In genomic region chr10:133324198-133324792, GRCh38 we compare ENCODE assay signal across 8 cellular contexts. TPM values are rescaled to one million over a fixed set of nuclear protein-coding genes. Genes with fewer than 3 reads are reported as not detected.
A peak's percentile ranks its signal among the peaks of the same experiment; 100 is the strongest.
DNase-seq lines count a peak whose midpoint lies in the region; ATAC-seq and TF ChIP-seq lines count a peak whose summit lies in the region.

No MANE protein-coding gene starts in this region.

- intact Hi-C loops in lower leg skin (cut with DNase I; ENCODE audit: low total_unique reads): no loop called here

- no peak overlapping the region for H3K27ac ChIP-seq in Karpas-422 (ENCODE audit: low read length)

- H4K20me1 ChIP-seq in Karpas-422 (ENCODE audit: insufficient read depth, low read depth, low read length): no peaks in the 10 kb centered on the region; the same call in 1 of the 2 replicates

- no peaks in the 10 kb centered on the region for H3K9me2 ChIP-seq in Karpas-422 (replicated peaks; ENCODE audit: insufficient read depth, low read length)

- peaks cover 19% of the 10 kb centered on the region for H3K4me1 ChIP-seq in Karpas-422 (ENCODE audit: low read length)

- H2AFZ ChIP-seq in Karpas-422 (ENCODE audit: low read length): no peak overlapping the region

- H3K4me3 ChIP-seq in Karpas-422 (ENCODE audit: low read length): no peak overlapping the region
- H3K4me3 ChIP-seq in lower leg skin (ENCODE audit: low read depth, poor library complexity, severe bottlenecking): no peak overlapping the region

- H3K4me1 Mint-ChIP-seq in T-cell: peaks cover 10 to 14% (median 11%) of the 10 kb centered on the region in 3 donors
- H3K4me1 Mint-ChIP-seq in brain: peaks cover 24% of the 10 kb centered on the region

- H3K9ac ChIP-seq in Karpas-422 (ENCODE audit: low read length): no peak overlapping the region

- TF ChIP-seq POLR2A in lower leg skin (IDR thresholded peaks at IDR 0.05): no peak

- H3K27me3 Mint-ChIP-seq in T-cell (peaks cover 12 to 39% of the 10 kb centered on the region in 2 donors), brain (peaks cover 30% of the 10 kb centered on the region)

- H3K9me3 Mint-ChIP-seq in T-cell (no peaks in the 10 kb centered on the region), brain (peaks cover 0 to 5% (median 5%) of the 10 kb centered on the region in 5 experiments)

- H3K27ac Mint-ChIP-seq in T-cell (no peak overlapping the region), brain (peak overlapping the region in 1 of 5 experiments; percentile 85)

- no peaks in the 10 kb centered on the region for H3K79me2 ChIP-seq in Karpas-422 (ENCODE audit: low read length)

- CTCF ChIA-PET in T-cell (lab: Charles Lee): interaction anchor here in 1 of 2 donors (0.8 to 1.2 kb wide), 2 partner anchors 8 to 16 kb away, joined by 3 read pairs; no protein-coding TSS in a partner anchor

- TF ChIP-seq CTCF in brain (conservative IDR thresholded peaks at IDR 0.05) (no peak), omental fat pad (IDR thresholded peaks at IDR 0.05) (no peak), lower leg skin (IDR thresholded peaks at IDR 0.05) (no peak)

- POLR2A ChIA-PET in T-cell (lab: Charles Lee): interaction anchor here (0.7 to 0.8 kb wide), 2 partner anchors 9 to 37 kb away, joined by 3 read pairs; no protein-coding TSS in a partner anchor

- DNase-seq in Daoy (ENCODE audit: low read depth) (peak; percentile 51), Karpas-422 (peak; percentile 84), T-cell (peak in 33 of 34 experiments; percentile 37 to 75 (median 63)), left lobe of liver (ENCODE audit: low spot score) (peak; percentile 67), omental fat pad (ENCODE audit: low spot score) (no peak), lower leg skin (ENCODE audit: low spot score in 2 of 2) (no peak)
- DNase-seq in stimulated activated CD8-positive, alpha-beta memory T cell treated with anti-CD3 and anti-CD28 coated beads, Interleukin-2, amount 100 ng/mL, for 48 hours (ENCODE audit: low read depth in 2 of 2): peak; percentile 30 to 62

- H3K36me3 ChIP-seq in Karpas-422 (ENCODE audit: insufficient read depth, low read length): no peaks in the 10 kb centered on the region

- H3K4me2 ChIP-seq in Karpas-422 (ENCODE audit: low read depth, low read length, poor library complexity, severe bottlenecking): peak overlapping the region; percentile 56

- H3K27me3 ChIP-seq in Karpas-422 (ENCODE audit: low read length): no peaks in the 10 kb centered on the region

- ATAC-seq in T-cell (replicated peaks in 1 of 4) (peak; percentile 70 to 87 (median 80)), left lobe of liver (peak; percentile 73), omental fat pad (ENCODE audit: low FRiP score) (no peak)

- H3K4me3 Mint-ChIP-seq in T-cell (peak overlapping the region in 1 of 3 donors; percentile 81), brain (peak overlapping the region in 4 of 5 experiments; percentile 22 to 86 (median 76))

- 9 to 11% methylated on average over 4 to 5 of the region's 13 CpGs for WGBS in lower leg skin, 2 donors

- no peaks in the 10 kb centered on the region for H3K9me3 ChIP-seq in Karpas-422 (ENCODE audit: low read length)

- no peaks in the 10 kb centered on the region for H3K36me3 Mint-ChIP-seq in T-cell
- H3K36me3 Mint-ChIP-seq in brain: no peaks in the 10 kb centered on the region

RNA-seq across cellular contexts. Expression of gene CALY, which starts 12.4 kb away (rescaled TPM):
- not detected in 2 replicates for total RNA-seq in Daoy (2014; rRNA removed; shearing (Covaris generic))
- total RNA-seq in Karpas-422 (2014; rRNA removed; shearing (Covaris generic); ENCODE audit: low replicate concordance): not detected in 2 replicates
- 1 to 10 TPM in 4 of 5 donors, under 1 TPM in 1; 0.68 to 5.1 (median 3.6) TPM for total RNA-seq in T-cell
- polyA plus RNA-seq in brain (ENCODE audit: insufficient read depth, low read depth, low replicate concordance): 52.8 TPM
- total RNA-seq in left lobe of liver: 0.45 TPM
- total RNA-seq in omental fat pad: not detected
- total RNA-seq in lower leg skin: not detected

RNA-seq across cellular contexts. Expression of gene ZNF511, which starts 15.6 kb away (rescaled TPM):
- total RNA-seq in Daoy (2014; rRNA removed; shearing (Covaris generic)): 29.8 and 40.9 TPM in 2 replicates
- total RNA-seq in Karpas-422 (2014; rRNA removed; shearing (Covaris generic); ENCODE audit: low replicate concordance): 14.0 and 38.6 TPM in 2 replicates
- 10 to 100 TPM; 35.2 to 44.7 (median 36.8) TPM for total RNA-seq in T-cell
- polyA plus RNA-seq in brain (ENCODE audit: insufficient read depth, low read depth, low replicate concordance): 39.1 TPM
- total RNA-seq in left lobe of liver: 30.2 TPM
- 10 to 100 TPM; 19.3 to 40.2 (median 23.3) TPM for total RNA-seq in omental fat pad
- 10 to 100 TPM; 15.8 to 30.3 (median 22.0) TPM for total RNA-seq in lower leg skin

RNA-seq across cellular contexts. Expression of gene TUBGCP2, which starts 15.6 kb away (rescaled TPM):
- 19.8 and 21.6 TPM in 2 replicates for total RNA-seq in Daoy (2014; rRNA removed; shearing (Covaris generic))
- total RNA-seq in Karpas-422 (2014; rRNA removed; shearing (Covaris generic); ENCODE audit: low replicate concordance): 21.4 and 29.5 TPM in 2 replicates
- 10 to 100 TPM; 64.5 to 80.8 (median 72.7) TPM for total RNA-seq in T-cell
- polyA plus RNA-seq in brain (ENCODE audit: insufficient read depth, low read depth, low replicate concordance): 58.0 TPM
- 25.7 TPM for total RNA-seq in left lobe of liver
- 10 to 100 TPM; 29.0 to 44.5 (median 36.3) TPM for total RNA-seq in omental fat pad
- 10 to 100 TPM; 41.1 to 75.7 (median 43.5) TPM for total RNA-seq in lower leg skin

RNA-seq across cellular contexts. Expression of gene PRAP1, which starts 22.9 kb away (rescaled TPM):
- total RNA-seq in Daoy (2014; rRNA removed; shearing (Covaris generic)): not detected in 2 replicates
- total RNA-seq in Karpas-422 (2014; rRNA removed; shearing (Covaris generic); ENCODE audit: low replicate concordance): not detected in 2 replicates
- total RNA-seq in T-cell (not detected), left lobe of liver (275 TPM), omental fat pad (1 to 10 TPM in 1 of 4 donors, not detected in 3; 3.3 TPM), lower leg skin (not detected)
- not detected for polyA plus RNA-seq in brain (ENCODE audit: insufficient read depth, low read depth, low replicate concordance)

RNA-seq across cellular contexts. Expression of gene FUOM, which starts 33.5 kb away (rescaled TPM):
- total RNA-seq in Daoy (2014; rRNA removed; shearing (Covaris generic)): 0.80 and 2.9 TPM in 2 replicates
- 0.97 and 1.5 TPM in 2 replicates for total RNA-seq in Karpas-422 (2014; rRNA removed; shearing (Covaris generic); ENCODE audit: low replicate concordance)
- total RNA-seq in T-cell (10 to 100 TPM in 4 of 5 donors, 1 to 10 TPM in 1; 9.4 to 30.3 (median 26.9) TPM), left lobe of liver (177 TPM), omental fat pad (10 to 100 TPM; 20.6 to 34.3 (median 24.1) TPM), lower leg skin (10 to 100 TPM; 11.1 to 15.8 (median 15.0) TPM)
- polyA plus RNA-seq in brain (ENCODE audit: insufficient read depth, low read depth, low replicate concordance): 3.5 TPM

Comparison
In these comparisons a context has a peak if more than half of its experiments do, and no peak if none do; other contexts are left out.
1. DNase-seq: peak in Daoy (single experiment), Karpas-422 (single experiment), T-cell (33 of 34), left lobe of liver (single experiment) and stimulated activated CD8-positive, alpha-beta memory T cell treated with anti-CD3 and anti-CD28 coated beads, Interleukin-2, amount 100 ng/mL, for 48 hours (2 of 2); none in omental fat pad (single experiment) and lower leg skin (0 of 2).